Comparison of ENCODE assay signal across 28 cellular contexts in the genomic region with DNA sequence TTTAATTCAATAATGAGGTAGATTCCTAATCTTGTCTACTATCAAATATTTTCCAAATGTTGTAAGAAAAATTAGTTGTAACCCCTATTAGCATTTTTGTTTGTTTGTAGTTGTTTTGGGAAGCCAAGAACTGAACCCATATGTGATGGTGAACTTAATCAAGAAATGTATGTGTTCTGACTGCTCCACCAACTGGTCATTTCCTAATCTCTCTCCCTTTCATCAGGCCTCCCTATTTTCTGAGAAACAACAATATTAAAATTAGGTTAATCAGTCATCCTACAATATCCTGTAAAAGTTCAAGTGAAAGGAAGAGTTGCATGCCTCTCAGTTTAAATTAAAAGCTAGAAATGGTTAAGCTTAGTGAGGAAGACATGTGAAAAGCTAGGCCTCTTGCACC.
DNase-seq lines count a peak whose midpoint lies in the region; ATAC-seq and TF ChIP-seq lines count a peak whose summit lies in the region.
"Had no signal": no experiment of that assay in that cellular context is flagged by ENCODE, and none has a peak within 500 bp of the region (broad histone marks: within the 10 kb centered on the region; RNA-seq: fewer than 3 reads in every experiment).

No MANE protein-coding gene starts in this region.

- H3K4me3 ChIP-seq in LNCaP clone FGC (ENCODE audit: low read depth, low read length) (no peak overlapping the region), astrocyte of the spinal cord (ENCODE audit: low read depth, low read length) (no peak overlapping the region)
- H3K4me3 ChIP-seq: PC-9, SJCRH30 had no signal

- H3K27ac ChIP-seq in foreskin keratinocyte, result no peak overlapping the region
- H3K27ac ChIP-seq: KMS-11, PC-9, SJCRH30 had no signal

- peak; percentile 18; the same call in 1 of the 2 replicates for TF ChIP-seq CTCF in LNCaP clone FGC (IDR thresholded peaks at IDR 0.05; ENCODE audit: control insufficient read depth, extremely low read depth, insufficient read depth)
- TF ChIP-seq CTCF in astrocyte of the spinal cord (IDR thresholded peaks at IDR 0.05; ENCODE audit: low read depth, low read length), result peak; percentile 17
- peak; percentile 43 for TF ChIP-seq CTCF in foreskin keratinocyte (conservative IDR thresholded peaks at IDR 0.05)
- no peak for TF ChIP-seq CTCF in type B pancreatic cell (conservative IDR thresholded peaks at IDR 0.05)

- peaks cover 17% of the 10 kb centered on the region for H3K9me3 Mint-ChIP-seq in type B pancreatic cell

- no peaks in the 10 kb centered on the region for H3K4me1 ChIP-seq in foreskin keratinocyte
- H3K4me1 ChIP-seq: BE2C, SJCRH30 had no signal

- ATAC-seq in foreskin keratinocyte (no peak), esophagus mucosa (no peak)
- ATAC-seq: Right ventricle myocardium inferior, SK-N-SH treated with all-trans-retinoic acid at 6 μM for 48 hours had no signal

- no peak overlapping the region for H3K27ac Mint-ChIP-seq in type B pancreatic cell
- H3K27ac Mint-ChIP-seq: CD14-positive monocyte; CD8-positive, alpha-beta memory T cell; IgD-negative memory B cell had no signal

- no peaks in the 10 kb centered on the region for H3K27me3 Mint-ChIP-seq in type B pancreatic cell
- H3K27me3 Mint-ChIP-seq: CD8-positive, alpha-beta memory T cell; IgD-negative memory B cell had no signal

- peak; percentile 8 for DNase-seq in EH (ENCODE audit: low read depth)
- no peak for DNase-seq in LNCaP clone FGC (ENCODE audit: low read depth)
- no peak for DNase-seq in astrocyte of the spinal cord (ENCODE audit: low read depth, low spot score)
- DNase-seq in foreskin keratinocyte, result no peak
- no peak for DNase-seq in NAMALWA (ENCODE audit: low spot score)
- no peak for DNase-seq in DMS79 treated with DMSO at 0.1 percent for 48 hours (lab: John Stamatoyannopoulos, UW)
- DNase-seq in type B pancreatic cell (ENCODE audit: extremely low spot score, unreplicated experiment), result no peak
- DNase-seq: 8988T; ACHN; BE2C; CD8-positive, alpha-beta memory T cell; DMS 273 treated with DMSO at 0.1 percent for 48 hours; DMS79; H7; NCI-H1105; NCI-H1436 treated with DMSO at 0.1 percent for 48 hours; NCI-H187 treated with DMSO at 0.1 percent for 48 hours; NCI-H2107; NCI-H524; NCI-H774; PC-9; SJCRH30 had no signal

- no peaks in the 10 kb centered on the region for H3K4me1 Mint-ChIP-seq in type B pancreatic cell (ENCODE audit: unreplicated experiment)
- H3K4me1 Mint-ChIP-seq: CD14-positive monocyte; CD8-positive, alpha-beta memory T cell; IgD-negative memory B cell had no signal

- in situ Hi-C loops in astrocyte of the spinal cord (cut with HindIII; ENCODE audit: low sequenced_read_pairs), result no loop called here

- H3K36me3 Mint-ChIP-seq in type B pancreatic cell, result no peaks in the 10 kb centered on the region
- H3K36me3 Mint-ChIP-seq: CD14-positive monocyte, IgD-negative memory B cell had no signal

- no peak overlapping the region for H3K4me3 Mint-ChIP-seq in type B pancreatic cell
- H3K4me3 Mint-ChIP-seq: CD14-positive monocyte; CD8-positive, alpha-beta memory T cell; IgD-negative memory B cell had no signal

- no peaks in the 10 kb centered on the region for H3K27me3 ChIP-seq in foreskin keratinocyte
- H3K27me3 ChIP-seq: BE2C, SJCRH30 had no signal
